In genomic region chr22:41697126-41697775, GRCh38 we compare ENCODE assay signal across 8 cellular contexts. TPM values are rescaled to one million over a fixed set of nuclear protein-coding genes. Genes with fewer than 3 reads are reported as not detected.
A peak's percentile ranks its signal among the peaks of the same experiment; 100 is the strongest.
DNase-seq lines count a peak whose midpoint lies in the region; ATAC-seq, FAIRE-seq and TF ChIP-seq lines count a peak whose summit lies in the region.

No MANE protein-coding gene starts in this region.

- H3K36me3 ChIP-seq in SU-DHL-6 (ENCODE audit: low read length) (no peaks in the 10 kb centered on the region), heart left ventricle (peaks cover 0 to 13% (median 5%) of the 10 kb centered on the region in 9 donors), tibial nerve (peaks cover 5 to 14% (median 8%) of the 10 kb centered on the region in 3 donors)

- no peak overlapping the region for H3K4me3 Mint-ChIP-seq in activated naive CD8-positive, alpha-beta T cell treated with anti-CD3 and anti-CD28 coated beads for 36 hours

- H2AFZ ChIP-seq in SU-DHL-6 (ENCODE audit: low read depth, low read length, severe bottlenecking): peak overlapping the region; percentile 83

- H3K9ac ChIP-seq in SU-DHL-6 (ENCODE audit: low read length): no peak overlapping the region; the same call in 1 of the 2 replicates

- H3K4me3 ChIP-seq in SU-DHL-6 (ENCODE audit: insufficient read depth, low read length, poor library complexity, severe bottlenecking) (no peak overlapping the region), heart left ventricle (peak overlapping the region in 7 of 12 donors; percentile 30 to 43 (median 37)), tibial nerve (peak overlapping the region in 1 of 4 donors; percentile 33)

- no peaks in the 10 kb centered on the region for H3K79me2 ChIP-seq in SU-DHL-6 (ENCODE audit: insufficient read depth, low read length)

- no peaks in the 10 kb centered on the region for H3F3A ChIP-seq in SU-DHL-6 (ENCODE audit: insufficient read depth)

- H3K27ac ChIP-seq in SU-DHL-6 (ENCODE audit: low read depth, low read length) (no peak overlapping the region), heart left ventricle (peak overlapping the region in 10 of 12 donors; percentile 39 to 70 (median 56)), tibial nerve (peak overlapping the region in 3 of 4 donors; percentile 23 to 73 (median 41))

- TF ChIP-seq POLR2A in GM12891 (IDR thresholded peaks at IDR 0.05; ENCODE audit: low read depth, low read length) (no peak), heart left ventricle (IDR thresholded peaks at IDR 0.05) (no peak), tibial nerve (IDR thresholded peaks at IDR 0.05) (peak in 1 of 2 donors; percentile 12)

- H3K4me1 Mint-ChIP-seq in activated naive CD8-positive, alpha-beta T cell treated with anti-CD3 and anti-CD28 coated beads for 36 hours: peaks cover 8% of the 10 kb centered on the region

- H4K20me1 ChIP-seq in SU-DHL-6 (ENCODE audit: low read depth, low read length): no peaks in the 10 kb centered on the region

- H3K9me3 ChIP-seq in SU-DHL-6 (ENCODE audit: insufficient read depth, low read length) (no peaks in the 10 kb centered on the region), heart left ventricle (no peaks in the 10 kb centered on the region), tibial nerve (no peaks in the 10 kb centered on the region)

- intact Hi-C loops in heart left ventricle (cut with DNase I) (loop anchor here in 9 of 10 donors (1.0 to 10.0 kb wide), 8 partner anchors 105 to 745 kb away; partner anchors contain the start of genes CCDC134 (in 1 of the 9) and SREBF2 (in 1 of the 9)), posterior cingulate gyrus (cut with DNase I) (loop anchor here (2.0 to 10.0 kb wide), 2 partner anchors 108 to 244 kb away; partner anchors contain the start of gene CCDC134)

- TF ChIP-seq CTCF in SU-DHL-6 (IDR thresholded peaks at IDR 0.05; ENCODE audit: insufficient read depth, low read length, poor library complexity, severe bottlenecking) (peak; percentile 95), heart left ventricle (IDR thresholded peaks at IDR 0.05) (peak; percentile 94 to 99 (median 99)), tibial nerve (IDR thresholded peaks at IDR 0.05) (peak; percentile 95 to 98 (median 96))

- no peaks in the 10 kb centered on the region for H3K27me3 ChIP-seq in SU-DHL-6 (ENCODE audit: low read length)
- no peaks in the 10 kb centered on the region for H3K27me3 ChIP-seq in heart left ventricle
- no peaks in the 10 kb centered on the region for H3K27me3 ChIP-seq in tibial nerve

- H3K36me3 Mint-ChIP-seq in activated naive CD8-positive, alpha-beta T cell treated with anti-CD3 and anti-CD28 coated beads for 36 hours: peaks cover 3% of the 10 kb centered on the region

- H3K9me3 Mint-ChIP-seq in activated naive CD8-positive, alpha-beta T cell treated with anti-CD3 and anti-CD28 coated beads for 36 hours: no peaks in the 10 kb centered on the region

- no peaks in the 10 kb centered on the region for H3K27me3 Mint-ChIP-seq in activated naive CD8-positive, alpha-beta T cell treated with anti-CD3 and anti-CD28 coated beads for 36 hours

- peak overlapping the region; percentile 64 for H3K27ac Mint-ChIP-seq in activated naive CD8-positive, alpha-beta T cell treated with anti-CD3 and anti-CD28 coated beads for 36 hours

- TF ChIP-seq EP300 in tibial nerve (IDR thresholded peaks at IDR 0.05): peak; percentile 13 to 44

- ATAC-seq in heart left ventricle: peak; percentile 53 to 90 (median 82)
- no peak for ATAC-seq in GM21619 (IDR thresholded peaks at IDR 0.05; ENCODE audit: unreplicated experiment)

- no peaks in the 10 kb centered on the region for H3K9me2 ChIP-seq in SU-DHL-6 (replicated peaks; ENCODE audit: insufficient read depth, low read length)

- H3K4me2 ChIP-seq in SU-DHL-6 (ENCODE audit: low read depth, low read length, poor library complexity, severe bottlenecking): peak overlapping the region; percentile 8

- peak; percentile 90 for FAIRE-seq in GM12891 (lab: Jason Lieb, UNC)

- peaks cover 0 to 20% (median 14%) of the 10 kb centered on the region in 12 donors for H3K4me1 ChIP-seq in heart left ventricle
- H3K4me1 ChIP-seq in tibial nerve: peaks cover 0 to 23% (median 8%) of the 10 kb centered on the region in 4 donors

- DNase-seq in GM12891 (ENCODE audit: insufficient read length, low spot score) (peak; percentile 70), NCI-H128 (lab: John Stamatoyannopoulos, UW; ENCODE audit: unreplicated experiment) (peak; percentile 35), heart left ventricle (peak; percentile 90 to 96 (median 92)), posterior cingulate gyrus (peak; percentile 82 to 98 (median 96)), tibial nerve (ENCODE audit: low spot score in 2 of 2) (peak; percentile 93 to 99)
- peak; percentile 85 for DNase-seq in activated naive CD8-positive, alpha-beta T cell treated with anti-CD3 and anti-CD28 coated beads for 36 hours

- 24 to 28% (median 25%) methylated on average over 6 to 12 of the region's 12 CpGs for WGBS in heart left ventricle, 4 donors
- 5 to 37% methylated on average over 5 to 9 of the region's 12 CpGs for WGBS in tibial nerve, 2 donors

TF ChIP-seq in GM12891, 5 proteins besides CTCF, POLR2A, EP300 and RAD21:
- TF ChIP-seq POLR2AphosphoS5 (IDR thresholded peaks at IDR 0.05; ENCODE audit: low read depth, low read length) (no peak), PAX5 (IDR thresholded peaks at IDR 0.05; ENCODE audit: insufficient read depth, low read length, severe bottlenecking) (no peak), SPI1 (IDR thresholded peaks at IDR 0.05; ENCODE audit: low read depth, low read length) (no peak), TAF1 (IDR thresholded peaks at IDR 0.05; ENCODE audit: low read depth, low read length) (no peak), POU2F2 (IDR thresholded peaks at IDR 0.05; ENCODE audit: low read depth, low read length) (no peak)

RNA-seq across cellular contexts. Expression of gene MEI1, which starts 2.1 kb away (rescaled TPM):
- 26.0 TPM for polyA plus RNA-seq in GM12891 (2012; ENCODE audit: low read depth, missing spikeins)
- 10 to 100 TPM; 23.4 to 28.8 TPM for total RNA-seq in activated naive CD8-positive, alpha-beta T cell treated with anti-CD3 and anti-CD28 coated beads for 36 hours
- total RNA-seq in heart left ventricle (1 to 10 TPM in 3 of 9 donors, under 1 TPM in 2, not detected in 4; 0.40 to 2.3 (median 1.1) TPM), tibial nerve (1 to 10 TPM in 1 of 4 donors, under 1 TPM in 2, not detected in 1; under 0.01 to 1.8 (median 0.44) TPM)
- under 1 TPM; 0.23 to 0.54 TPM for polyA plus RNA-seq in heart left ventricle

RNA-seq across cellular contexts. Expression of gene SNU13, which starts 8.6 kb away (rescaled TPM):
- polyA plus RNA-seq in GM12891 (2012; ENCODE audit: low read depth, missing spikeins): 156 TPM
- total RNA-seq in activated naive CD8-positive, alpha-beta T cell treated with anti-CD3 and anti-CD28 coated beads for 36 hours: 100 to 1,000 TPM; 339 to 357 TPM
- total RNA-seq in heart left ventricle (100 to 1,000 TPM; 168 to 233 (median 201) TPM), tibial nerve (100 to 1,000 TPM in 1 of 4 donors, 10 to 100 TPM in 3; 66.3 to 104 (median 90.6) TPM)
- 100 to 1,000 TPM; 222 to 292 TPM for polyA plus RNA-seq in heart left ventricle

Comparison
In these comparisons a context has a peak if more than half of its experiments do, and no peak if none do; other contexts are left out.
1. DNase-seq: peak in every context shown above with its lines; median percentile 96 in tibial nerve; 96 in posterior cingulate gyrus; 92 in heart left ventricle; 85 in activated naive CD8-positive, alpha-beta T cell treated with anti-CD3 and anti-CD28 coated beads for 36 hours; 70 in GM12891; 35 in NCI-H128.
2. RNA of gene MEI1, which starts 2.1 kb away (total RNA-seq): 23.4 to 28.8 TPM in activated naive CD8-positive, alpha-beta T cell treated with anti-CD3 and anti-CD28 coated beads for 36 hours; under 0.01 to 1.8 TPM in tibial nerve and 0.40 to 2.3 TPM in heart left ventricle; every median in the first group is over 4 times any median in the second.
3. Peak in every context shown above with its lines, with median percentiles within 50 percentile points of each other: CTCF ChIP-seq.